In the genomic region with DNA sequence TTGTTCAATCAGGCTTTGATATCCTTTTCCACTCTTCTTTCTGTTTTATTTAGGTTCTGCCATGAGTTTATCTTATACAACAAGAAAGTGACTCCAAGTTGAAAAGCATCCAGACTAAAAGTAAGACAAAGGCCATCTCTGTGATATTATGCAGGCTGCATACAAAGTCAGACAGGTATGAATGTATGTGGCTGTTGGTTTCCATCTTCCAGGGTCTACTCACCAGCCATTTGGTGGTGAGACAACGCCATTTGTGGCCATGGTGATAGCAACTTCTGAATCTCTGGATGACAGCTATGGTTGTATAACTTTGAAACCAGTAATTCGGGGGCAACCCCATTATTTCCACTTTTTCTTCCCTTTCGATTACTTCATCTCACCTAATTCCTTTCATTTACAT, we compare ENCODE assay signal across 19 cellular contexts.
"Had no signal": no experiment of that assay in that cellular context is flagged by ENCODE, and none has a peak within 500 bp of the region (broad histone marks: within the 10 kb centered on the region; RNA-seq: fewer than 3 reads in every experiment).

No MANE protein-coding gene starts in this region.

- H3K4me1 Mint-ChIP-seq: memory B cell; natural killer cell; stimulated activated naive CD8-positive, alpha-beta T cell treated with anti-CD3 and anti-CD28 coated beads, Interleukin-15, amount 100 ng/mL, for 72 hours had no signal

- H3K27me3 Mint-ChIP-seq: memory B cell; stimulated activated naive CD8-positive, alpha-beta T cell treated with anti-CD3 and anti-CD28 coated beads, Interleukin-15, amount 100 ng/mL, for 72 hours had no signal

- H3K27ac Mint-ChIP-seq: dendritic cell treated with granulocyte-macrophage colony-stimulating factor and Interleukin-4, amounts not matched to agents 40 ng/mL and 50 ng/mL, for 4 days; memory B cell; natural killer cell; stimulated activated naive CD8-positive, alpha-beta T cell treated with anti-CD3 and anti-CD28 coated beads, Interleukin-15, amount 100 ng/mL, for 72 hours had no signal

- ATAC-seq: foreskin keratinocyte; gastroesophageal sphincter; heart left ventricle; left lobe of liver; natural killer cell; pancreas; right lobe of liver; stimulated activated naive CD8-positive, alpha-beta T cell treated with anti-CD3 and anti-CD28 coated beads, Interleukin-15, amount 100 ng/mL, for 72 hours had no signal

- H3K36me3 Mint-ChIP-seq: memory B cell, natural killer cell had no signal

- H3K4me3 Mint-ChIP-seq: dendritic cell treated with granulocyte-macrophage colony-stimulating factor and Interleukin-4, amounts not matched to agents 40 ng/mL and 50 ng/mL, for 4 days; memory B cell; natural killer cell; stimulated activated naive CD8-positive, alpha-beta T cell treated with anti-CD3 and anti-CD28 coated beads, Interleukin-15, amount 100 ng/mL, for 72 hours had no signal

- H3K9me3 Mint-ChIP-seq: dendritic cell treated with granulocyte-macrophage colony-stimulating factor and Interleukin-4, amounts not matched to agents 40 ng/mL and 50 ng/mL, for 4 days; memory B cell; natural killer cell; stimulated activated naive CD8-positive, alpha-beta T cell treated with anti-CD3 and anti-CD28 coated beads, Interleukin-15, amount 100 ng/mL, for 72 hours had no signal

- DNase-seq: effector CD8-positive, alpha-beta T cell; foreskin keratinocyte; heart left ventricle; kidney; natural killer cell; pancreas; retina; right lobe of liver; small intestine; stimulated activated CD4-positive, alpha-beta T cell treated with anti-CD3 and anti-CD28 coated beads, Interleukin-15, amount 100 ng/mL, for 24 hours; stimulated activated CD4-positive, alpha-beta T cell treated with anti-CD3 and anti-CD28 coated beads, Interleukin-2, amount 100 ng/mL, for 48 hours; stimulated activated naive CD4-positive, alpha-beta T cell; stimulated activated naive CD8-positive, alpha-beta T cell treated with anti-CD3 and anti-CD28 coated beads, Interleukin-15, amount 100 ng/mL, for 72 hours; trophoblast cell had no signal

- FAIRE-seq: endothelial cell of umbilical vein had no signal
